ENCODE assay signal across 8 cellular contexts in genomic region chr15:90351479-90352108, GRCh38. TPM values are rescaled to one million over a fixed set of nuclear protein-coding genes. Genes with fewer than 3 reads are reported as not detected.
DNase-seq lines count a peak whose midpoint lies in the region; ATAC-seq and TF ChIP-seq lines count a peak whose summit lies in the region.

No MANE protein-coding gene starts in this region.

- H3K4me3 Mint-ChIP-seq in CD4-positive, alpha-beta memory T cell: peak overlapping the region; percentile 83 to 95 (median 90)
- peak overlapping the region; percentile 82 for H3K4me3 Mint-ChIP-seq in activated CD8-positive, alpha-beta T cell treated with anti-CD3 and anti-CD28 coated beads, Interleukin-2, amount 10 ng/mL, durations not matched to agents 7 days and 5 days

- H3K27ac ChIP-seq in CD4-positive, alpha-beta memory T cell (ENCODE audit: low read depth, low read length): no peak overlapping the region
- H3K27ac ChIP-seq in right atrium auricular region (no peak overlapping the region), spleen (peak overlapping the region in 2 of 8 donors; percentile 45 to 68)

- peak; percentile 11 for ATAC-seq in HG02798 (IDR thresholded peaks at IDR 0.05; ENCODE audit: poor library complexity, unreplicated experiment)
- peak; percentile 30 for ATAC-seq in activated CD8-positive, alpha-beta T cell treated with anti-CD3 and anti-CD28 coated beads, Interleukin-2, amount 10 ng/mL, durations not matched to agents 7 days and 5 days

- 33 to 43% (median 34%) methylated on average over 16 to 25 of the region's 25 CpGs for WGBS in spleen, 5 donors

- POLR2A ChIA-PET in CD4-positive, alpha-beta memory T cell (lab: Charles Lee; ENCODE audit: partially characterized antibody): interaction anchor here (0.9 to 1.4 kb wide), 5 partner anchors 10 to 461 kb away, joined by 3 to 5 read pairs (median 4); partner anchors contain the start of gene IQGAP1
- POLR2A ChIA-PET in activated CD8-positive, alpha-beta T cell treated with anti-CD3 and anti-CD28 coated beads, Interleukin-2, amount 10 ng/mL, durations not matched to agents 7 days and 5 days (lab: Charles Lee): interaction anchor here (0.6 to 0.7 kb wide), 2 partner anchors 124 to 759 kb away, joined by 3 read pairs; no protein-coding TSS in a partner anchor

- H3K27ac Mint-ChIP-seq in CD4-positive, alpha-beta memory T cell: peak overlapping the region in 3 of 7 donors; percentile 28 to 75 (median 46)
- peak overlapping the region; percentile 75 for H3K27ac Mint-ChIP-seq in activated CD8-positive, alpha-beta T cell treated with anti-CD3 and anti-CD28 coated beads, Interleukin-2, amount 10 ng/mL, durations not matched to agents 7 days and 5 days

- TF ChIP-seq POLR2A in spleen (IDR thresholded peaks at IDR 0.05): no peak

- no peaks in the 10 kb centered on the region for H3K36me3 Mint-ChIP-seq in CD4-positive, alpha-beta memory T cell
- H3K36me3 Mint-ChIP-seq in activated CD8-positive, alpha-beta T cell treated with anti-CD3 and anti-CD28 coated beads, Interleukin-2, amount 10 ng/mL, durations not matched to agents 7 days and 5 days (ENCODE audit: low read depth): no peaks in the 10 kb centered on the region

- no peaks in the 10 kb centered on the region for H3K36me3 ChIP-seq in CD4-positive, alpha-beta memory T cell (ENCODE audit: insufficient read depth, low read length)
- H3K36me3 ChIP-seq in right atrium auricular region (no peaks in the 10 kb centered on the region), spleen (no peaks in the 10 kb centered on the region)

- intact Hi-C loops in CD4-positive, alpha-beta memory T cell (cut with micrococcal nuclease): loop anchor here (1.0 to 5.0 kb wide), 2 partner anchors 11 to 36 kb away; partner anchors contain the start of gene IQGAP1
- intact Hi-C loops in spleen (cut with DNase I; ENCODE audit: low total_unique reads): no loop called here

- CTCF ChIA-PET in CD4-positive, alpha-beta memory T cell (lab: Charles Lee; ENCODE audit: partially characterized antibody): interaction anchor here (0.7 to 2.1 kb wide), 6 partner anchors 9 to 131 kb away, joined by 3 to 6 read pairs (median 4); no protein-coding TSS in a partner anchor
- CTCF ChIA-PET in activated CD8-positive, alpha-beta T cell treated with anti-CD3 and anti-CD28 coated beads, Interleukin-2, amount 10 ng/mL, durations not matched to agents 7 days and 5 days (lab: Charles Lee): interaction anchor here (0.9 to 1.8 kb wide), 5 partner anchors 9 to 37 kb away, joined by 3 to 8 read pairs (median 4); no protein-coding TSS in a partner anchor

- TF ChIP-seq CTCF in right atrium auricular region (IDR thresholded peaks at IDR 0.05) (no peak), spleen (IDR thresholded peaks at IDR 0.05 in 8 of 11, conservative IDR thresholded peaks at IDR 0.05 in 3 of 11) (no peak)

- H3K4me1 ChIP-seq in CD4-positive, alpha-beta memory T cell (ENCODE audit: insufficient read depth, low read length): peaks cover 10% of the 10 kb centered on the region
- H3K4me1 ChIP-seq in right atrium auricular region (peaks cover 0 to 11% of the 10 kb centered on the region in 2 donors), spleen (peaks cover 5 to 18% (median 10%) of the 10 kb centered on the region in 6 donors)

- H3K4me1 Mint-ChIP-seq in CD4-positive, alpha-beta memory T cell: peaks cover 8 to 20% (median 14%) of the 10 kb centered on the region in 4 donors
- H3K4me1 Mint-ChIP-seq in activated CD8-positive, alpha-beta T cell treated with anti-CD3 and anti-CD28 coated beads, Interleukin-2, amount 10 ng/mL, durations not matched to agents 7 days and 5 days (ENCODE audit: low read depth): peaks cover 30% of the 10 kb centered on the region

- DNase-seq in CD4-positive, alpha-beta memory T cell: no peak
- DNase-seq in activated CD8-positive, alpha-beta T cell treated with anti-CD3 and anti-CD28 coated beads, Interleukin-2, amount 10 ng/mL, durations not matched to agents 7 days and 5 days: no peak
- no peak for DNase-seq in right atrium auricular region (ENCODE audit: low spot score)
- peak; percentile 83 for DNase-seq in spleen
- no peak for DNase-seq in foreskin melanocyte
- DNase-seq in DMS79 treated with DMSO at 0.1 percent for 48 hours (lab: John Stamatoyannopoulos, UW): no peak
- no peak for DNase-seq in HT-29 (ENCODE audit: low spot score)

- H3K4me3 ChIP-seq in CD4-positive, alpha-beta memory T cell (ENCODE audit: low read length in 2 of 2): peak overlapping the region; percentile 50 to 79
- H3K4me3 ChIP-seq in right atrium auricular region (peak overlapping the region; percentile 70 to 84), spleen (peak overlapping the region; percentile 70 to 83 (median 76))

- peaks cover 0 to 1% of the 10 kb centered on the region in 2 donors for H3K27me3 Mint-ChIP-seq in CD4-positive, alpha-beta memory T cell
- H3K27me3 Mint-ChIP-seq in activated CD8-positive, alpha-beta T cell treated with anti-CD3 and anti-CD28 coated beads, Interleukin-2, amount 10 ng/mL, durations not matched to agents 7 days and 5 days (ENCODE audit: low read depth): peaks cover 16% of the 10 kb centered on the region

- H3K9me3 ChIP-seq in CD4-positive, alpha-beta memory T cell (ENCODE audit: control insufficient read depth in 1 of 2, low read length in 2 of 2): no peaks in the 10 kb centered on the region
- H3K9me3 ChIP-seq in right atrium auricular region: no peaks in the 10 kb centered on the region
- H3K9me3 ChIP-seq in spleen: no peaks in the 10 kb centered on the region

- peaks cover 0 to 2% (median 0%) of the 10 kb centered on the region in 8 donors for H3K9me3 Mint-ChIP-seq in CD4-positive, alpha-beta memory T cell
- no peaks in the 10 kb centered on the region for H3K9me3 Mint-ChIP-seq in activated CD8-positive, alpha-beta T cell treated with anti-CD3 and anti-CD28 coated beads, Interleukin-2, amount 10 ng/mL, durations not matched to agents 7 days and 5 days (ENCODE audit: insufficient read depth)

- no peaks in the 10 kb centered on the region for H3K27me3 ChIP-seq in CD4-positive, alpha-beta memory T cell (ENCODE audit: insufficient read depth, low read length)
- H3K27me3 ChIP-seq in right atrium auricular region (no peaks in the 10 kb centered on the region), spleen (replicated peaks in 1 of 7) (peaks cover 0 to 31% (median 0%) of the 10 kb centered on the region in 7 donors)

RNA-seq across cellular contexts. Expression of gene ZNF774, which starts 0.5 kb away (rescaled TPM):
- total RNA-seq in CD4-positive, alpha-beta memory T cell: under 1 TPM; 0.78 to 0.81 TPM
- not detected for polyA plus RNA-seq in CD4-positive, alpha-beta memory T cell
- total RNA-seq in activated CD8-positive, alpha-beta T cell treated with anti-CD3 and anti-CD28 coated beads, Interleukin-2, amount 10 ng/mL, durations not matched to agents 7 days and 5 days: 1 to 10 TPM in 1 of 2 experiments, under 1 TPM in 1; 0.60 to 1.6 TPM
- total RNA-seq in right atrium auricular region: 1 to 10 TPM; 3.7 to 4.3 TPM
- 1 to 10 TPM in 6 of 7 donors, under 1 TPM in 1; 0.77 to 4.2 (median 1.8) TPM for total RNA-seq in spleen
- polyA plus RNA-seq in spleen: under 1 TPM; 0.17 to 0.29 (median 0.20) TPM
- total RNA-seq in HT-29 (2014; rRNA removed; shearing (Covaris generic)): 1.2 and 2.5 TPM in 2 replicates

RNA-seq across cellular contexts. Expression of gene IQGAP1, which starts 36.4 kb away (rescaled TPM):
- total RNA-seq in CD4-positive, alpha-beta memory T cell: 100 to 1,000 TPM; 128 to 132 TPM
- polyA plus RNA-seq in CD4-positive, alpha-beta memory T cell: 100 to 1,000 TPM in 1 of 2 donors, 10 to 100 TPM in 1; 86.1 to 121 TPM
- total RNA-seq in activated CD8-positive, alpha-beta T cell treated with anti-CD3 and anti-CD28 coated beads, Interleukin-2, amount 10 ng/mL, durations not matched to agents 7 days and 5 days: 100 to 1,000 TPM; 249 to 257 TPM
- total RNA-seq in right atrium auricular region (10 to 100 TPM; 56.5 to 96.3 TPM), spleen (100 to 1,000 TPM; 190 to 282 (median 261) TPM)
- 10 to 100 TPM; 48.1 to 72.0 (median 51.6) TPM for polyA plus RNA-seq in spleen
- 100 and 111 TPM in 2 replicates for total RNA-seq in HT-29 (2014; rRNA removed; shearing (Covaris generic))
